Comparison of ENCODE assay signal across 12 cellular contexts in the genomic region with DNA sequence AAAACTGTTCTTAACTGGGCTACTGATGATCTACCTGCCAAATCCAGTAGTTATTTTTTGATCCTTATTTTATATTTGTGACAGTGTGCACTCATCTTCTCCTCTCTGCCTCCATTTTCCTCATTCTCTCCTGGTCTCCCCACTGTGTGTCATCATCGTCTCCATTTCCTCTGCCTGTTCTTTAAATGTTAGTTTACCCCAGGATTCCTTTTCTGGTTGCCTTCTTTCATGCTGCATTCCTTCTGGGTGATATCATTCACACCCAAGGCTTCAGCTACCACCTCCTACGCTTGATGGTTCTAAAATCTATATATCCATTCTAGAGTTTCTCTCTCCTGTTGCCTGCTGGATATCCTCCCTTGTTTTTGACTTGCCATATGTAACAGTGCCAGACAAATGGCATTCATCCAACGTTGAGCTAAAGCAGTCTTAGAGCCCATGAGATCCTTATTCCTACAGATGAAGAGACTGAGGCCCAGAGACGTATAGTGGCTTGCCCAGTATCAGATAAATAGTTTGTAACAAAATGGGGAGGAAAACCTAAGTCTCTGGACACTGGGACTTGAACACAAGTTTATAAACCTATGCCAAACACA.
DNase-seq lines count a peak whose midpoint lies in the region; ATAC-seq lines count a peak whose summit lies in the region.
"Had no signal": no experiment of that assay in that cellular context is flagged by ENCODE, and none has a peak within 500 bp of the region (broad histone marks: within the 10 kb centered on the region; RNA-seq: fewer than 3 reads in every experiment).

No MANE protein-coding gene starts in this region.

- no peak for ATAC-seq in HG02973 (IDR thresholded peaks at IDR 0.05; ENCODE audit: unreplicated experiment)
- ATAC-seq: activated T-cell treated with anti-CD3 and anti-CD28 coated beads, Interleukin-2, amount 50 U/mL, for 72 hours had no signal

- H3K27ac ChIP-seq in layer of hippocampus (ENCODE audit: low read depth, low read length): peak overlapping the region; percentile 1
- H3K27ac ChIP-seq: HL-60 had no signal

- DNase-seq in Caki2 (ENCODE audit: low read depth): peak; percentile 68
- peak; percentile 76 for DNase-seq in LHCN-M2 (ENCODE audit: low read depth)
- peak; percentile 37 for DNase-seq in dedifferentiated amniotic fluid mesenchymal stem cell (ENCODE audit: extremely low spot score)
- no peak for DNase-seq in AML-193 (lab: John Stamatoyannopoulos, UW)
- no peak for DNase-seq in DMS114 treated with DMSO at 0.1 percent for 48 hours (lab: John Stamatoyannopoulos, UW; ENCODE audit: unreplicated experiment)
- DNase-seq in AG08395 (ENCODE audit: low spot score): no peak
- DNase-seq: activated T-cell treated with anti-CD3 and anti-CD28 coated beads, Interleukin-2, amount 50 U/mL, for 72 hours; OCI-M1; stimulated activated CD8-positive, alpha-beta memory T cell treated with anti-CD3 and anti-CD28 coated beads, Interleukin-4, amount 100 ng/mL, for 48 hours had no signal

- in situ Hi-C loops in Caki2 (cut with HindIII; ENCODE audit: low pct_unique_long_range_greater_than_20kb, low sequenced_read_pairs): no loop called here

- no peaks in the 10 kb centered on the region for H3K27me3 ChIP-seq in layer of hippocampus (ENCODE audit: control insufficient read depth, insufficient read depth, low read length)

Comparison
In these comparisons a context has a peak if more than half of its experiments do, and no peak if none do; other contexts are left out.
1. DNase-seq: peak in Caki2 (single experiment), LHCN-M2 (single experiment) and dedifferentiated amniotic fluid mesenchymal stem cell (single experiment); none in AML-193 (0 of 2), DMS114 treated with DMSO at 0.1 percent for 48 hours (single experiment) and AG08395 (single experiment).